29 cellular contexts compared by ENCODE assay signal in the genomic region with DNA sequence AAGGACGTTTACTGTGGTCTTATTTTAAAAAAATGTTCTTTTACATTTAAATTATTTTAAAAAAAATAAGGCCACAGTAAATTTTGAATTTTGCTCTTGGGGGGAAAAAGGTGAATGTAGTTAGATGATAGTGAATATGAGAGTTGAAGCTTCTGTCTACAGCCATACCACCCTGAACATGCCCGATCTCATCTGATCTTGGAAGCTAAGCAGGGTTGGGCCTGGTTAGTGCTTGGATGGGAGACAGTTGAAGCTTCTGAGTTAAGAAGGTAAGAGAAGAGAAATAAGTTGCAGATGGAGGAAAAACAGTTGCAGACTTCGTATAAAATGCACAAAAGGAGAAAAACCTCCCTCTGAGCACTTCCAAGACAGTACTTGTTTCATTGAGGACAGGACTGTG.
"Had no signal": no experiment of that assay in that cellular context is flagged by ENCODE, and none has a peak within 500 bp of the region (broad histone marks: within the 10 kb centered on the region; RNA-seq: fewer than 3 reads in every experiment).

No MANE protein-coding gene starts in this region.

- H3K27ac Mint-ChIP-seq: activated CD4-positive, alpha-beta memory T cell treated with anti-CD3 and anti-CD28 coated beads for 36 hours; activated CD4-positive, alpha-beta T cell treated with anti-CD3 and anti-CD28 coated beads, Interleukin-2, amount 10 ng/mL, durations not matched to agents 24 days and 14 days; activated CD8-positive, alpha-beta memory T cell treated with anti-CD3 and anti-CD28 coated beads, Interleukin-2, amount 10 ng/mL, durations not matched to agents 7 days and 5 days; activated CD8-positive, alpha-beta T cell treated with anti-CD3 and anti-CD28 coated beads, Interleukin-2, amount 10 ng/mL, durations not matched to agents 7 days and 5 days; activated naive CD4-positive, alpha-beta T cell treated with anti-CD3 and anti-CD28 coated beads for 36 hours; activated naive CD4-positive, alpha-beta T cell treated with anti-CD3 and anti-CD28 coated beads, Interleukin-2, amount 50 U/mL, for 24 hours; activated naive CD8-positive, alpha-beta T cell treated with anti-CD3 and anti-CD28 coated beads for 36 hours; activated naive CD8-positive, alpha-beta T cell treated with anti-CD3 and anti-CD28 coated beads, Interleukin-2, amount 50 U/mL, for 24 hours; activated T-helper 1 cell treated with anti-CD3 and anti-CD28 coated beads, Interleukin-12 subunit alpha, Interleukin-12 subunit beta, Interleukin-2, Interleukin-4 antibody, amounts not matched to agents 30 ng/mL and 10 ng/mL and 1 ng/mL, durations not matched to agents 14 hours and 24 hours and 36 hours; activated T-helper 2 cell treated with anti-CD3 and anti-CD28 coated beads, Interferon-gamma antibody, Interleukin-2, Interleukin-4, amounts not matched to agents 10 μg/mL and 5 μg/mL and 100 μg/mL, durations not matched to agents 14 hours and 24 hours and 36 hours; WTC11 had no signal

- H3K27me3 Mint-ChIP-seq: activated CD4-positive, alpha-beta memory T cell treated with anti-CD3 and anti-CD28 coated beads for 36 hours; activated CD4-positive, alpha-beta T cell treated with anti-CD3 and anti-CD28 coated beads, Interleukin-2, amount 10 ng/mL, durations not matched to agents 24 days and 14 days; activated CD8-positive, alpha-beta memory T cell treated with anti-CD3 and anti-CD28 coated beads, Interleukin-2, amount 10 ng/mL, durations not matched to agents 7 days and 5 days; activated naive CD4-positive, alpha-beta T cell treated with anti-CD3 and anti-CD28 coated beads, Interleukin-2, amount 50 U/mL, for 24 hours; activated naive CD8-positive, alpha-beta T cell treated with anti-CD3 and anti-CD28 coated beads for 36 hours; activated naive CD8-positive, alpha-beta T cell treated with anti-CD3 and anti-CD28 coated beads, Interleukin-2, amount 50 U/mL, for 24 hours had no signal

- H3K9me3 ChIP-seq: adrenal gland, body of pancreas had no signal

- H3K27ac ChIP-seq: adrenal gland, body of pancreas had no signal

- H3K36me3 Mint-ChIP-seq: activated CD4-positive, alpha-beta memory T cell treated with anti-CD3 and anti-CD28 coated beads for 36 hours; activated CD8-positive, alpha-beta memory T cell treated with anti-CD3 and anti-CD28 coated beads, Interleukin-2, amount 10 ng/mL, durations not matched to agents 7 days and 5 days; activated naive CD8-positive, alpha-beta T cell treated with anti-CD3 and anti-CD28 coated beads for 36 hours; WTC11 had no signal

- H3K4me3 Mint-ChIP-seq: activated CD4-positive, alpha-beta memory T cell treated with anti-CD3 and anti-CD28 coated beads for 36 hours; activated CD4-positive, alpha-beta T cell treated with anti-CD3 and anti-CD28 coated beads, Interleukin-2, amount 10 ng/mL, durations not matched to agents 24 days and 14 days; activated CD8-positive, alpha-beta memory T cell treated with anti-CD3 and anti-CD28 coated beads, Interleukin-2, amount 10 ng/mL, durations not matched to agents 7 days and 5 days; activated CD8-positive, alpha-beta T cell treated with anti-CD3 and anti-CD28 coated beads, Interleukin-2, amount 10 ng/mL, durations not matched to agents 7 days and 5 days; activated naive CD4-positive, alpha-beta T cell treated with anti-CD3 and anti-CD28 coated beads for 36 hours; activated naive CD4-positive, alpha-beta T cell treated with anti-CD3 and anti-CD28 coated beads, Interleukin-2, amount 50 U/mL, for 24 hours; activated naive CD8-positive, alpha-beta T cell treated with anti-CD3 and anti-CD28 coated beads for 36 hours; activated naive CD8-positive, alpha-beta T cell treated with anti-CD3 and anti-CD28 coated beads, Interleukin-2, amount 50 U/mL, for 24 hours; activated T-helper 1 cell treated with anti-CD3 and anti-CD28 coated beads, Interleukin-12 subunit alpha, Interleukin-12 subunit beta, Interleukin-2, Interleukin-4 antibody, amounts not matched to agents 30 ng/mL and 10 ng/mL and 1 ng/mL, durations not matched to agents 14 hours and 24 hours and 36 hours; WTC11 had no signal

- ATAC-seq: activated CD8-positive, alpha-beta memory T cell treated with anti-CD3 and anti-CD28 coated beads, Interleukin-2, amount 10 ng/mL, durations not matched to agents 7 days and 5 days; activated CD8-positive, alpha-beta T cell treated with anti-CD3 and anti-CD28 coated beads, Interleukin-2, amount 10 ng/mL, durations not matched to agents 7 days and 5 days; activated naive CD8-positive, alpha-beta T cell treated with anti-CD3 and anti-CD28 coated beads, Interleukin-2, amount 50 U/mL, for 24 hours; body of pancreas; esophagus mucosa; WTC11 had no signal

- H3K27me3 ChIP-seq: adrenal gland, body of pancreas had no signal

- DNase-seq: activated CD4-positive, alpha-beta memory T cell treated with anti-CD3 and anti-CD28 coated beads for 36 hours; activated CD4-positive, alpha-beta T cell treated with anti-CD3 and anti-CD28 coated beads for 1 hour; activated CD4-positive, alpha-beta T cell treated with anti-CD3 and anti-CD28 coated beads, Interleukin-2, amount 10 ng/mL, durations not matched to agents 24 days and 14 days; activated CD8-positive, alpha-beta memory T cell treated with anti-CD3 and anti-CD28 coated beads, Interleukin-2, amount 10 ng/mL, durations not matched to agents 7 days and 5 days; activated CD8-positive, alpha-beta memory T cell treated with anti-CD3 and anti-CD28 coated beads, Interleukin-2, amount 50 U/mL, for 4 hours; activated CD8-positive, alpha-beta T cell treated with anti-CD3 and anti-CD28 coated beads, Interleukin-2, amount 10 ng/mL, durations not matched to agents 7 days and 5 days; activated effector memory CD4-positive, alpha-beta T cell treated with anti-CD3 and anti-CD28 coated beads, Interleukin-2, amount 50 U/mL, for 16 hours; activated naive CD4-positive, alpha-beta T cell treated with anti-CD3 and anti-CD28 coated beads for 36 hours; activated naive CD8-positive, alpha-beta T cell treated with anti-CD3 and anti-CD28 coated beads for 36 hours; activated naive CD8-positive, alpha-beta T cell treated with anti-CD3 and anti-CD28 coated beads, Interleukin-2, amount 50 U/mL, for 24 hours; activated T-cell treated with anti-CD3 and anti-CD28 coated beads, Interleukin-2, amount 50 U/mL, for 1 hour; adrenal gland; amygdala; aorta; body of pancreas; caudate nucleus; cortex of kidney; dermis blood vessel endothelial cell; effector CD8-positive, alpha-beta T cell; foreskin fibroblast; head of caudate nucleus; T-helper 2 cell had no signal

- H3K4me1 ChIP-seq: adrenal gland, body of pancreas had no signal

- H3K36me3 ChIP-seq: adrenal gland had no signal

- H3K9me3 Mint-ChIP-seq: activated CD4-positive, alpha-beta memory T cell treated with anti-CD3 and anti-CD28 coated beads for 36 hours; activated CD4-positive, alpha-beta T cell treated with anti-CD3 and anti-CD28 coated beads, Interleukin-2, amount 10 ng/mL, durations not matched to agents 24 days and 14 days; activated naive CD4-positive, alpha-beta T cell treated with anti-CD3 and anti-CD28 coated beads for 36 hours; activated naive CD4-positive, alpha-beta T cell treated with anti-CD3 and anti-CD28 coated beads, Interleukin-2, amount 50 U/mL, for 24 hours; activated naive CD8-positive, alpha-beta T cell treated with anti-CD3 and anti-CD28 coated beads for 36 hours; activated naive CD8-positive, alpha-beta T cell treated with anti-CD3 and anti-CD28 coated beads, Interleukin-2, amount 50 U/mL, for 24 hours; activated T-helper 1 cell treated with anti-CD3 and anti-CD28 coated beads, Interleukin-12 subunit alpha, Interleukin-12 subunit beta, Interleukin-2, Interleukin-4 antibody, amounts not matched to agents 30 ng/mL and 10 ng/mL and 1 ng/mL, durations not matched to agents 14 hours and 24 hours and 36 hours; activated T-helper 2 cell treated with anti-CD3 and anti-CD28 coated beads, Interferon-gamma antibody, Interleukin-2, Interleukin-4, amounts not matched to agents 10 μg/mL and 5 μg/mL and 100 μg/mL, durations not matched to agents 14 hours and 24 hours and 36 hours; WTC11 had no signal

- H3K4me3 ChIP-seq: adrenal gland, body of pancreas had no signal

- FAIRE-seq: colon, frontal cortex had no signal

- H3K4me1 Mint-ChIP-seq: activated CD4-positive, alpha-beta T cell treated with anti-CD3 and anti-CD28 coated beads, Interleukin-2, amount 10 ng/mL, durations not matched to agents 24 days and 14 days; activated CD8-positive, alpha-beta memory T cell treated with anti-CD3 and anti-CD28 coated beads, Interleukin-2, amount 10 ng/mL, durations not matched to agents 7 days and 5 days; activated naive CD4-positive, alpha-beta T cell treated with anti-CD3 and anti-CD28 coated beads, Interleukin-2, amount 50 U/mL, for 24 hours; activated naive CD8-positive, alpha-beta T cell treated with anti-CD3 and anti-CD28 coated beads for 36 hours; activated naive CD8-positive, alpha-beta T cell treated with anti-CD3 and anti-CD28 coated beads, Interleukin-2, amount 50 U/mL, for 24 hours; WTC11 had no signal
